ENCODE assay signal across 8 cellular contexts in genomic region chr5:119537704-119538103, GRCh38.
DNase-seq lines count a peak whose midpoint lies in the region; ATAC-seq and TF ChIP-seq lines count a peak whose summit lies in the region.

No MANE protein-coding gene starts in this region.

- no peak for TF ChIP-seq EP300 in stomach (IDR thresholded peaks at IDR 0.05)

- no peak for TF ChIP-seq POLR2A in stomach (IDR thresholded peaks at IDR 0.05)

- H3K27ac Mint-ChIP-seq in activated naive CD4-positive, alpha-beta T cell treated with anti-CD3 and anti-CD28 coated beads for 36 hours: no peak overlapping the region

- peaks cover 35% of the 10 kb centered on the region for H3K36me3 Mint-ChIP-seq in activated naive CD4-positive, alpha-beta T cell treated with anti-CD3 and anti-CD28 coated beads for 36 hours (ENCODE audit: low read depth)

- no peaks in the 10 kb centered on the region for H3K9me3 Mint-ChIP-seq in activated naive CD4-positive, alpha-beta T cell treated with anti-CD3 and anti-CD28 coated beads for 36 hours

- H3K4me1 Mint-ChIP-seq in activated naive CD4-positive, alpha-beta T cell treated with anti-CD3 and anti-CD28 coated beads for 36 hours (ENCODE audit: low read depth): peaks cover 7% of the 10 kb centered on the region

- H3K4me3 Mint-ChIP-seq in activated naive CD4-positive, alpha-beta T cell treated with anti-CD3 and anti-CD28 coated beads for 36 hours: no peak overlapping the region

- peaks cover 3% of the 10 kb centered on the region for H3K4me1 ChIP-seq in RWPE2 (ENCODE audit: insufficient read depth, poor library complexity, severe bottlenecking)
- no peaks in the 10 kb centered on the region for H3K4me1 ChIP-seq in stomach

- peak overlapping the region; percentile 8 for H3K27ac ChIP-seq in RWPE2 (ENCODE audit: poor library complexity, severe bottlenecking)
- no peak overlapping the region for H3K27ac ChIP-seq in stomach

- TF ChIP-seq CTCF in RWPE2 (IDR thresholded peaks at IDR 0.05; ENCODE audit: poor library complexity, severe bottlenecking) (no peak), stomach (IDR thresholded peaks at IDR 0.05) (no peak)

- H3K36me3 ChIP-seq in RWPE2 (ENCODE audit: low read depth) (peaks cover 36% of the 10 kb centered on the region), stomach (peaks cover 14 to 82% (median 73%) of the 10 kb centered on the region in 4 donors)

- H3K27me3 ChIP-seq in RWPE2 (ENCODE audit: insufficient read depth, poor library complexity, severe bottlenecking): no peaks in the 10 kb centered on the region
- no peaks in the 10 kb centered on the region for H3K27me3 ChIP-seq in stomach

- H3K27me3 Mint-ChIP-seq in activated naive CD4-positive, alpha-beta T cell treated with anti-CD3 and anti-CD28 coated beads for 36 hours (ENCODE audit: low read depth): no peaks in the 10 kb centered on the region

- CTCF ChIA-PET in activated naive CD4-positive, alpha-beta T cell treated with anti-CD3 and anti-CD28 coated beads for 36 hours (lab: Charles Lee): no interaction called here

- WGBS in stomach, 5 donors: 25 to 51% (median 41%) methylated on average over 2 of the region's 2 CpGs

- no peaks in the 10 kb centered on the region for H3K9me3 ChIP-seq in RWPE2 (ENCODE audit: severe bottlenecking)
- H3K9me3 ChIP-seq in stomach: no peaks in the 10 kb centered on the region

- peak; percentile 100 for ATAC-seq in HG02938 (IDR thresholded peaks at IDR 0.05; ENCODE audit: unreplicated experiment)
- ATAC-seq in RWPE2 (ENCODE audit: low read depth): peak; percentile 97

- peak; percentile 14 for DNase-seq in activated naive CD4-positive, alpha-beta T cell treated with anti-CD3 and anti-CD28 coated beads for 36 hours
- no peak for DNase-seq in activated naive CD4-positive, alpha-beta T cell treated with Interleukin-2 at 50 U/mL for 16 hours
- DNase-seq in RWPE2 (ENCODE audit: low spot score) (no peak), stomach (peak; percentile 26), NCI-H1048 (lab: John Stamatoyannopoulos, UW) (no peak), pons (ENCODE audit: low spot score) (no peak)
- no peak for DNase-seq in stimulated activated CD4-positive, alpha-beta T cell treated with anti-CD3 and anti-CD28 coated beads, Interleukin-15, amount 100 ng/mL, for 24 hours

- H3K4me3 ChIP-seq in RWPE2 (ENCODE audit: severe bottlenecking) (no peak overlapping the region), stomach (no peak overlapping the region)

- intact Hi-C loops in activated naive CD4-positive, alpha-beta T cell treated with anti-CD3 and anti-CD28 coated beads for 36 hours (cut with micrococcal nuclease): no loop called here
- intact Hi-C loops in stomach (cut with DNase I; ENCODE audit: low total_unique reads): no loop called here

Comparison
In these comparisons a context has a peak if more than half of its experiments do, and no peak if none do; other contexts are left out.
1. DNase-seq: peak in activated naive CD4-positive, alpha-beta T cell treated with anti-CD3 and anti-CD28 coated beads for 36 hours (single experiment) and stomach (single experiment); none in activated naive CD4-positive, alpha-beta T cell treated with Interleukin-2 at 50 U/mL for 16 hours (single experiment), RWPE2 (single experiment), stimulated activated CD4-positive, alpha-beta T cell treated with anti-CD3 and anti-CD28 coated beads, Interleukin-15, amount 100 ng/mL, for 24 hours (single experiment), NCI-H1048 (single experiment) and pons (single experiment).